22 cellular contexts compared by ENCODE assay signal in genomic region chr1:223860051-223860559, GRCh38. TPM values are rescaled to one million over a fixed set of nuclear protein-coding genes. Genes with fewer than 3 reads are reported as not detected.
DNase-seq lines count a peak whose midpoint lies in the region; FAIRE-seq and TF ChIP-seq lines count a peak whose summit lies in the region.
"Had no signal": no experiment of that assay in that cellular context is flagged by ENCODE, and none has a peak within 500 bp of the region (broad histone marks: within the 10 kb centered on the region; RNA-seq: fewer than 3 reads in every experiment).

No MANE protein-coding gene starts in this region.

- H3K9ac ChIP-seq in keratinocyte (ENCODE audit: control insufficient read depth, extremely low read depth, insufficient read depth, low read length), result no peak overlapping the region

- intact Hi-C loops in MCF 10A (cut with micrococcal nuclease) (no loop called here), breast epithelium (cut with DNase I; ENCODE audit: low total_unique reads) (no loop called here), PC-9 (cut with micrococcal nuclease; ENCODE audit: unreplicated experiment) (no loop called here)
- intact Hi-C loops in activated T-helper 1 cell treated with anti-CD3 and anti-CD28 coated beads, Interleukin-12 subunit alpha, Interleukin-12 subunit beta, Interleukin-2, Interleukin-4 antibody, amounts not matched to agents 30 ng/mL and 10 ng/mL and 1 ng/mL, durations not matched to agents 14 hours and 24 hours and 36 hours (cut with micrococcal nuclease), result no loop called here

- H3K27ac ChIP-seq in breast epithelium (no peak overlapping the region), PC-9 (0 out of 2 replicates have a peak overlapping the region, but pooled peaks have one; percentile 10), keratinocyte (ENCODE audit: control insufficient read depth, insufficient read depth, low read length) (no peak overlapping the region), small intestine (ENCODE audit: low read depth in 1 of 2, low read length in 1 of 2) (no peak overlapping the region)
- no peak overlapping the region for H3K27ac ChIP-seq in effector memory CD4-positive, alpha-beta T cell (ENCODE audit: insufficient read depth, low read length, poor library complexity, severe bottlenecking)
- H3K27ac ChIP-seq: heart left ventricle, left ventricle myocardium inferior, Peyer's patch, thoracic aorta had no signal

- POLR2A ChIA-PET in MCF 10A (lab: Yijun Ruan, JAX) (interaction anchor here (0.6 to 8.7 kb wide), 9 partner anchors 9 to 133 kb away, joined by 3 to 103 read pairs (median 4); partner anchors contain the start of gene TP53BP2), PC-9 (lab: Charles Lee; ENCODE audit: unreplicated experiment) (interaction anchor here (0.5 to 1.0 kb wide), 5 partner anchors 15 to 726 kb away, joined by 3 to 6 read pairs (median 4); no protein-coding TSS in a partner anchor)

- FAIRE-seq in keratinocyte (lab: Jason Lieb, UNC), result peak; percentile 78
- FAIRE-seq in small intestine (lab: Jason Lieb, UNC), result no peak

- H3K9me1 ChIP-seq in keratinocyte (ENCODE audit: control insufficient read depth, extremely low read depth, insufficient read depth, low read length), result no peaks in the 10 kb centered on the region

- BruUV-seq in MCF 10A (replicated peaks; lab: Mats Ljungman, UMichigan) (no TSS peak), PC-9 (replicated peaks; lab: Mats Ljungman, UMichigan) (no TSS peak)

- H3K9me3 ChIP-seq in breast epithelium (no peaks in the 10 kb centered on the region), PC-9 (ENCODE audit: insufficient read depth, low read depth) (no peaks in the 10 kb centered on the region), keratinocyte (ENCODE audit: control insufficient read depth, low read depth, low read length) (no peaks in the 10 kb centered on the region), small intestine (ENCODE audit: control insufficient read depth, low read depth) (no peaks in the 10 kb centered on the region)
- no peaks in the 10 kb centered on the region for H3K9me3 ChIP-seq in effector memory CD4-positive, alpha-beta T cell (ENCODE audit: control insufficient read depth, low read length)
- H3K9me3 ChIP-seq: left ventricle myocardium inferior, Peyer's patch, thoracic aorta had no signal

- H3K36me3 ChIP-seq in breast epithelium (no peaks in the 10 kb centered on the region), PC-9 (ENCODE audit: low read depth) (no peaks in the 10 kb centered on the region), keratinocyte (ENCODE audit: control insufficient read depth in 2 of 2, extremely low read depth in 1 of 2, insufficient read depth in 2 of 2, low read length in 2 of 2) (no peaks in the 10 kb centered on the region), small intestine (ENCODE audit: control insufficient read depth in 2 of 2, insufficient read depth in 2 of 2, low read length in 2 of 2) (no peaks in the 10 kb centered on the region)
- H3K36me3 ChIP-seq in effector memory CD4-positive, alpha-beta T cell (ENCODE audit: control insufficient read depth, insufficient read depth, low read length), result no peaks in the 10 kb centered on the region
- H3K36me3 ChIP-seq: heart left ventricle, left ventricle myocardium inferior, Peyer's patch, thoracic aorta had no signal

- no peaks in the 10 kb centered on the region for H3K9me3 Mint-ChIP-seq in MCF 10A (ENCODE audit: unreplicated experiment)
- H3K9me3 Mint-ChIP-seq in activated T-helper 1 cell treated with anti-CD3 and anti-CD28 coated beads, Interleukin-12 subunit alpha, Interleukin-12 subunit beta, Interleukin-2, Interleukin-4 antibody, amounts not matched to agents 30 ng/mL and 10 ng/mL and 1 ng/mL, durations not matched to agents 14 hours and 24 hours and 36 hours, result no peaks in the 10 kb centered on the region
- H3K9me3 Mint-ChIP-seq: CD4-positive, CD25-positive, alpha-beta regulatory T cell; neural crest cell had no signal

- H3K4me1 ChIP-seq in breast epithelium (no peaks in the 10 kb centered on the region), PC-9 (replicated peaks; ENCODE audit: insufficient read depth) (peaks cover 20% of the 10 kb centered on the region), keratinocyte (ENCODE audit: control insufficient read depth, extremely low read depth, insufficient read depth, low read length) (peaks cover 11% of the 10 kb centered on the region), small intestine (ENCODE audit: control insufficient read depth in 2 of 2, insufficient read depth in 1 of 2, low read depth in 1 of 2, low read length in 1 of 2) (no peaks in the 10 kb centered on the region)
- no peaks in the 10 kb centered on the region for H3K4me1 ChIP-seq in effector memory CD4-positive, alpha-beta T cell (ENCODE audit: control insufficient read depth, insufficient read depth, low read length, poor library complexity, severe bottlenecking)
- H3K4me1 ChIP-seq: heart left ventricle, left ventricle myocardium inferior, Peyer's patch had no signal

- H3K27me3 Mint-ChIP-seq in MCF 10A (ENCODE audit: insufficient read depth, unreplicated experiment), result no peaks in the 10 kb centered on the region
- peaks cover 21% of the 10 kb centered on the region for H3K27me3 Mint-ChIP-seq in activated T-helper 1 cell treated with anti-CD3 and anti-CD28 coated beads, Interleukin-12 subunit alpha, Interleukin-12 subunit beta, Interleukin-2, Interleukin-4 antibody, amounts not matched to agents 30 ng/mL and 10 ng/mL and 1 ng/mL, durations not matched to agents 14 hours and 24 hours and 36 hours (ENCODE audit: insufficient read depth)
- H3K27me3 Mint-ChIP-seq: CD4-positive, CD25-positive, alpha-beta regulatory T cell had no signal

- DNase-seq in MCF 10A (ENCODE audit: unreplicated experiment), result no peak
- DNase-seq in breast epithelium (ENCODE audit: low spot score in 2 of 2), result no peak
- peak; percentile 56 to 74 for DNase-seq in PC-9
- no peak for DNase-seq in keratinocyte (ENCODE audit: low read depth, low spot score)
- no peak for DNase-seq in small intestine
- no peak for DNase-seq in activated T-helper 1 cell treated with anti-CD3 and anti-CD28 coated beads, Interleukin-12 subunit alpha, Interleukin-12 subunit beta, Interleukin-2, Interleukin-4 antibody, amounts not matched to agents 30 ng/mL and 10 ng/mL and 1 ng/mL, durations not matched to agents 14 hours and 24 hours and 36 hours (ENCODE audit: low spot score)
- no peak for DNase-seq in effector memory CD4-positive, alpha-beta T cell
- DNase-seq in DMS79 treated with DMSO at 0.1 percent for 48 hours (lab: John Stamatoyannopoulos, UW), result no peak
- DNase-seq: activated CD4-positive, alpha-beta T cell treated with anti-CD3 and anti-CD28 coated beads, Interleukin-2, amount 50 U/mL, for 48 hours; activated naive CD4-positive, alpha-beta T cell treated with Interleukin-2 at 50 U/mL for 16 hours; aorta; CD4-positive, CD25-positive, alpha-beta regulatory T cell; DMS153; GF-D8; GOT3; heart left ventricle; left ventricle myocardium inferior; NCI-H1930; NCI-H526 treated with DMSO at 0.1 percent for 48 hours; Peyer's patch had no signal

- TF ChIP-seq POLR2A in breast epithelium (IDR thresholded peaks at IDR 0.05), result no peak

- H3K27me3 ChIP-seq in breast epithelium, result no peaks in the 10 kb centered on the region
- H3K27me3 ChIP-seq in PC-9 (ENCODE audit: insufficient read depth, low read depth), result no peaks in the 10 kb centered on the region
- H3K27me3 ChIP-seq in keratinocyte (ENCODE audit: control insufficient read depth, extremely low read depth, insufficient read depth, low read length), result no peaks in the 10 kb centered on the region
- H3K27me3 ChIP-seq in small intestine (ENCODE audit: control insufficient read depth in 2 of 2, insufficient read depth in 2 of 2, low read length in 2 of 2), result no peaks in the 10 kb centered on the region
- no peaks in the 10 kb centered on the region for H3K27me3 ChIP-seq in effector memory CD4-positive, alpha-beta T cell (replicated peaks; ENCODE audit: control insufficient read depth, insufficient read depth, low read length, poor library complexity, severe bottlenecking)
- H3K27me3 ChIP-seq: Peyer's patch had no signal

- no peak for TF ChIP-seq CTCF in MCF 10A (IDR thresholded peaks at IDR 0.05; ENCODE audit: unreplicated experiment)
- no peak for TF ChIP-seq CTCF in breast epithelium (IDR thresholded peaks at IDR 0.05)
- TF ChIP-seq CTCF in PC-9 (conservative IDR thresholded peaks at IDR 0.05), result no peak
- no peak for TF ChIP-seq CTCF in keratinocyte (optimal IDR thresholded peaks at IDR 0.05 in 1 of 3, IDR thresholded peaks at IDR 0.05 in 1 of 3, conservative IDR thresholded peaks at IDR 0.05 in 1 of 3; ENCODE audit: extremely low read depth in 1 of 3, insufficient read depth in 2 of 3, low read length in 3 of 3)

- no peak overlapping the region for H3K4me3 ChIP-seq in breast epithelium
- no peak overlapping the region for H3K4me3 ChIP-seq in PC-9
- no peak overlapping the region for H3K4me3 ChIP-seq in keratinocyte (ENCODE audit: control insufficient read depth in 2 of 3, extremely low read depth in 1 of 3, insufficient read depth in 2 of 3, low read depth in 1 of 3, low read length in 3 of 3)
- H3K4me3 ChIP-seq in small intestine (ENCODE audit: low read depth in 1 of 2, low read length in 2 of 2), result no peak overlapping the region
- no peak overlapping the region for H3K4me3 ChIP-seq in effector memory CD4-positive, alpha-beta T cell (ENCODE audit: insufficient read depth, low read depth, low read length, poor library complexity, severe bottlenecking)
- H3K4me3 ChIP-seq: heart left ventricle, left ventricle myocardium inferior, Peyer's patch, thoracic aorta had no signal

- CTCF ChIA-PET in MCF 10A (lab: Yijun Ruan, JAX), result interaction anchor here (0.6 to 6.3 kb wide), 10 partner anchors 9 to 294 kb away, joined by 3 to 43 read pairs (median 4); partner anchors contain the start of gene TP53BP2
- CTCF ChIA-PET in PC-9 (lab: Charles Lee), result interaction anchor here (0.5 to 0.6 kb wide), 2 partner anchors 24 to 27 kb away, joined by 3 read pairs; no protein-coding TSS in a partner anchor

- H4K20me1 ChIP-seq in PC-9 (ENCODE audit: insufficient read depth) (no peaks in the 10 kb centered on the region), keratinocyte (ENCODE audit: control insufficient read depth, extremely low read depth, insufficient read depth, low read length) (no peaks in the 10 kb centered on the region)

- peaks cover 14% of the 10 kb centered on the region for H3K4me1 Mint-ChIP-seq in MCF 10A (ENCODE audit: insufficient read depth, unreplicated experiment)
- H3K4me1 Mint-ChIP-seq in activated T-helper 1 cell treated with anti-CD3 and anti-CD28 coated beads, Interleukin-12 subunit alpha, Interleukin-12 subunit beta, Interleukin-2, Interleukin-4 antibody, amounts not matched to agents 30 ng/mL and 10 ng/mL and 1 ng/mL, durations not matched to agents 14 hours and 24 hours and 36 hours (ENCODE audit: low read depth), result no peaks in the 10 kb centered on the region
- H3K4me1 Mint-ChIP-seq: CD4-positive, CD25-positive, alpha-beta regulatory T cell; neural crest cell had no signal

- no peaks in the 10 kb centered on the region for H3K9me2 ChIP-seq in PC-9 (ENCODE audit: insufficient read depth)

- H3K4me2 ChIP-seq in PC-9, result peak overlapping the region; percentile 37
- H3K4me2 ChIP-seq in keratinocyte (ENCODE audit: control insufficient read depth, extremely low read depth, insufficient read depth, low read depth, low read length), result peak overlapping the region; percentile 50

- H3K36me3 Mint-ChIP-seq in MCF 10A (ENCODE audit: insufficient read depth, unreplicated experiment), result no peaks in the 10 kb centered on the region
- H3K36me3 Mint-ChIP-seq in activated T-helper 1 cell treated with anti-CD3 and anti-CD28 coated beads, Interleukin-12 subunit alpha, Interleukin-12 subunit beta, Interleukin-2, Interleukin-4 antibody, amounts not matched to agents 30 ng/mL and 10 ng/mL and 1 ng/mL, durations not matched to agents 14 hours and 24 hours and 36 hours (ENCODE audit: low read depth), result no peaks in the 10 kb centered on the region
- H3K36me3 Mint-ChIP-seq: CD4-positive, CD25-positive, alpha-beta regulatory T cell had no signal

- H3K4me3 Mint-ChIP-seq in MCF 10A (ENCODE audit: unreplicated experiment), result no peak overlapping the region
- H3K4me3 Mint-ChIP-seq in activated T-helper 1 cell treated with anti-CD3 and anti-CD28 coated beads, Interleukin-12 subunit alpha, Interleukin-12 subunit beta, Interleukin-2, Interleukin-4 antibody, amounts not matched to agents 30 ng/mL and 10 ng/mL and 1 ng/mL, durations not matched to agents 14 hours and 24 hours and 36 hours, result no peak overlapping the region
- H3K4me3 Mint-ChIP-seq: CD4-positive, CD25-positive, alpha-beta regulatory T cell; neural crest cell had no signal

- dilution Hi-C loops in keratinocyte (cut with MboI; ENCODE audit: extremely low pct_ligation_motif_present, low sequenced_read_pairs), result no loop called here

- no peak overlapping the region for H2AFZ ChIP-seq in PC-9
- H2AFZ ChIP-seq in keratinocyte (ENCODE audit: control insufficient read depth, low read length), result peak overlapping the region; percentile 41

- H3K79me2 ChIP-seq in PC-9 (ENCODE audit: low read depth) (no peaks in the 10 kb centered on the region), keratinocyte (ENCODE audit: control insufficient read depth, insufficient read depth, low read length) (no peaks in the 10 kb centered on the region)

- H3F3A ChIP-seq in PC-9 (ENCODE audit: insufficient read depth, low read depth), result peaks cover 24% of the 10 kb centered on the region

- H3K27ac Mint-ChIP-seq in MCF 10A (ENCODE audit: low read depth, unreplicated experiment), result peak overlapping the region; percentile 18
- no peak overlapping the region for H3K27ac Mint-ChIP-seq in activated T-helper 1 cell treated with anti-CD3 and anti-CD28 coated beads, Interleukin-12 subunit alpha, Interleukin-12 subunit beta, Interleukin-2, Interleukin-4 antibody, amounts not matched to agents 30 ng/mL and 10 ng/mL and 1 ng/mL, durations not matched to agents 14 hours and 24 hours and 36 hours
- H3K27ac Mint-ChIP-seq: CD4-positive, CD25-positive, alpha-beta regulatory T cell had no signal

- 46 to 66% (median 58%) methylated on average over 4 of the region's 4 CpGs for WGBS in small intestine, 3 donors

RNA-seq across cellular contexts. Expression of gene TP53BP2, which starts 14.4 kb away (rescaled TPM):
- total RNA-seq in MCF 10A (2022), result 62.4 and 64.0 TPM in 2 replicates
- 10 to 100 TPM; 31.4 to 46.8 (median 38.0) TPM for total RNA-seq in breast epithelium
- 63.1 and 81.4 TPM in 2 replicates for total RNA-seq in PC-9 (2021)
- polyA plus RNA-seq in keratinocyte, result 14.8 to 22.5 TPM (median 16.4 TPM) in 3 replicates
- polyA plus RNA-seq in keratinocyte (2011; ENCODE audit: low read depth), result 41.4 TPM
- polyA plus RNA-seq in keratinocyte (2011; cell fraction: cytosol; rRNA removed), result 9.5 and 11.4 TPM in 2 replicates
- polyA plus RNA-seq in keratinocyte (2011; cell fraction: nucleus; rRNA removed), result 24.7 and 28.4 TPM in 2 replicates
- 10.2 and 12.0 TPM in 2 replicates for polyA plus RNA-seq in keratinocyte (2012; ENCODE audit: low replicate concordance)
- 31.2 to 77.1 TPM (median 45.8 TPM) in 3 replicates for polyA minus RNA-seq in keratinocyte
- polyA minus RNA-seq in keratinocyte (2011; cell fraction: cytosol; rRNA and poly(A)+ RNA removed), result 18.0 TPM
- polyA minus RNA-seq in keratinocyte (2011; cell fraction: nucleus; rRNA and poly(A)+ RNA removed), result 20.2 and 40.4 TPM in 2 replicates
- 10 to 100 TPM; 10.8 to 11.5 (median 11.4) TPM for polyA plus RNA-seq in small intestine
- total RNA-seq in activated T-helper 1 cell treated with anti-CD3 and anti-CD28 coated beads, Interleukin-12 subunit alpha, Interleukin-12 subunit beta, Interleukin-2, Interleukin-4 antibody, amounts not matched to agents 30 ng/mL and 10 ng/mL and 1 ng/mL, durations not matched to agents 14 hours and 24 hours and 36 hours, result 40.4 and 47.2 TPM in 2 replicates

Comparison
In these comparisons a context has a peak if more than half of its experiments do, and no peak if none do; other contexts are left out.
1. DNase-seq: peak in PC-9 (2 of 2); none in MCF 10A (single experiment), breast epithelium (0 of 2), keratinocyte (single experiment), small intestine (single experiment), activated T-helper 1 cell treated with anti-CD3 and anti-CD28 coated beads, Interleukin-12 subunit alpha, Interleukin-12 subunit beta, Interleukin-2, Interleukin-4 antibody, amounts not matched to agents 30 ng/mL and 10 ng/mL and 1 ng/mL, durations not matched to agents 14 hours and 24 hours and 36 hours (single experiment), effector memory CD4-positive, alpha-beta T cell (0 of 3) and DMS79 treated with DMSO at 0.1 percent for 48 hours (single experiment).